Comparison of ENCODE assay signal across 15 cellular contexts in genomic region chr2:200288670-200289429, GRCh38. TPM values are rescaled to one million over a fixed set of nuclear protein-coding genes. Genes with fewer than 3 reads are reported as not detected.
A peak's percentile ranks its signal among the peaks of the same experiment; 100 is the strongest.
DNase-seq lines count a peak whose midpoint lies in the region; TF ChIP-seq lines count a peak whose summit lies in the region.
"Had no signal": no experiment of that assay in that cellular context is flagged by ENCODE, and none has a peak within 500 bp of the region (broad histone marks: within the 10 kb centered on the region; RNA-seq: fewer than 3 reads in every experiment).

No MANE protein-coding gene starts in this region.

- TF ChIP-seq POLR2A in lower leg skin (IDR thresholded peaks at IDR 0.05), result no peak

- intact Hi-C loops in lower leg skin (cut with DNase I; ENCODE audit: low total_unique reads), result loop anchor here (5.0 kb wide), 1 partner anchor 1997 kb away; no protein-coding TSS in a partner anchor

- TF ChIP-seq CTCF in epithelial cell of esophagus (IDR thresholded peaks at IDR 0.05; ENCODE audit: insufficient read depth, low read depth, low read length, missing control alignments) (no peak), lower leg skin (IDR thresholded peaks at IDR 0.05) (no peak)

- DNase-seq in AG20443 (ENCODE audit: low spot score) (peak; percentile 84), M059J (ENCODE audit: low read depth) (peak; percentile 80), epithelial cell of esophagus (ENCODE audit: low read depth) (peak; percentile 65), lower leg skin (ENCODE audit: low spot score in 2 of 2) (peak; percentile 29 to 85), NCI-H2196 (lab: John Stamatoyannopoulos, UW; ENCODE audit: unreplicated experiment) (no peak), DMS114 treated with DMSO at 0.1 percent for 48 hours (lab: John Stamatoyannopoulos, UW; ENCODE audit: unreplicated experiment) (no peak), LoVo (ENCODE audit: low spot score) (no peak), NCI-H446 treated with DMSO at 0.1 percent for 48 hours (lab: John Stamatoyannopoulos, UW) (no peak)
- DNase-seq: activated naive CD8-positive, alpha-beta T cell treated with anti-CD3 and anti-CD28 coated beads, Interleukin-2, amount 50 U/mL, for 24 hours; left ventricle myocardium superior; NCI-H1930; NCI-H69; posterior cingulate gyrus; stomach had no signal

- H3K4me3 ChIP-seq in epithelial cell of esophagus (ENCODE audit: low read length) (no peak overlapping the region), lower leg skin (ENCODE audit: low read depth, poor library complexity, severe bottlenecking) (no peak overlapping the region)
- H3K4me3 ChIP-seq: stomach, vagina had no signal

- 59 to 66% methylated on average over 5 of the region's 5 CpGs for WGBS in lower leg skin, 2 donors

RNA-seq across cellular contexts. Expression of gene SPATS2L, which starts 17.6 kb away (rescaled TPM):
- total RNA-seq in M059J (2014; rRNA removed; shearing (Covaris generic)), result 180 and 223 TPM in 2 replicates
- total RNA-seq in lower leg skin, result 10 to 100 TPM; 60.7 to 81.3 (median 61.3) TPM

Comparison
In these comparisons a context has a peak if more than half of its experiments do, and no peak if none do; other contexts are left out.
1. DNase-seq: peak in AG20443 (single experiment), M059J (single experiment), epithelial cell of esophagus (single experiment) and lower leg skin (2 of 2); none in NCI-H2196 (single experiment), DMS114 treated with DMSO at 0.1 percent for 48 hours (single experiment), LoVo (single experiment) and NCI-H446 treated with DMSO at 0.1 percent for 48 hours (single experiment).